8 cellular contexts compared by ENCODE assay signal in genomic region chr19:47256688-47257410, GRCh38. TPM values are rescaled to one million over a fixed set of nuclear protein-coding genes. Genes with fewer than 3 reads are reported as not detected.
DNase-seq lines count a peak whose midpoint lies in the region; ATAC-seq and TF ChIP-seq lines count a peak whose summit lies in the region.

No MANE protein-coding gene starts in this region.

- peak overlapping the region; percentile 75 to 99 for H3K27ac ChIP-seq in coronary artery

- H3K4me3 Mint-ChIP-seq in activated CD4-positive, alpha-beta T cell treated with anti-CD3 and anti-CD28 coated beads, Interleukin-2, amount 10 ng/mL, durations not matched to agents 7 days and 5 days = peak overlapping the region; percentile 91

- H3K27me3 ChIP-seq in BE2C = no peaks in the 10 kb centered on the region

- peaks cover 34% of the 10 kb centered on the region for H3K36me3 Mint-ChIP-seq in activated CD4-positive, alpha-beta T cell treated with anti-CD3 and anti-CD28 coated beads, Interleukin-2, amount 10 ng/mL, durations not matched to agents 7 days and 5 days (ENCODE audit: low read depth)

- peaks cover 37% of the 10 kb centered on the region for H3K4me1 Mint-ChIP-seq in activated CD4-positive, alpha-beta T cell treated with anti-CD3 and anti-CD28 coated beads, Interleukin-2, amount 10 ng/mL, durations not matched to agents 7 days and 5 days

- H3K27me3 Mint-ChIP-seq in activated CD4-positive, alpha-beta T cell treated with anti-CD3 and anti-CD28 coated beads, Interleukin-2, amount 10 ng/mL, durations not matched to agents 7 days and 5 days = no peaks in the 10 kb centered on the region

- CTCF ChIA-PET in activated CD4-positive, alpha-beta T cell treated with anti-CD3 and anti-CD28 coated beads, Interleukin-2, amount 10 ng/mL, durations not matched to agents 7 days and 5 days (lab: Charles Lee) = interaction anchor here (0.6 to 6.0 kb wide), 10 partner anchors 11 to 451 kb away, joined by 3 to 80 read pairs (median 4); partner anchors contain the start of gene DHX34

- peak; percentile 100 for DNase-seq in BE2C
- peak; percentile 99 for DNase-seq in NCI-H526 treated with DMSO at 0.1 percent for 48 hours (lab: John Stamatoyannopoulos, UW)
- peak; percentile 100 for DNase-seq in activated CD4-positive, alpha-beta T cell treated with anti-CD3 and anti-CD28 coated beads, Interleukin-2, amount 10 ng/mL, durations not matched to agents 7 days and 5 days
- DNase-seq in coronary artery (ENCODE audit: low spot score) = peak; percentile 100
- DNase-seq in left kidney (ENCODE audit: low read depth, low spot score) = peak; percentile 100
- DNase-seq in stimulated activated CD4-positive, alpha-beta T cell treated with anti-CD3 and anti-CD28 coated beads, Interleukin-1b, Interleukin-23, amount 100 ng/mL, for 4 hours (ENCODE audit: low read depth in 2 of 2) = peak; percentile 99 to 100

- H3K4me1 ChIP-seq in BE2C = peaks cover 6% of the 10 kb centered on the region

- H3K27ac Mint-ChIP-seq in activated CD4-positive, alpha-beta T cell treated with anti-CD3 and anti-CD28 coated beads, Interleukin-2, amount 10 ng/mL, durations not matched to agents 7 days and 5 days = peak overlapping the region; percentile 97

- H3K9me3 Mint-ChIP-seq in activated CD4-positive, alpha-beta T cell treated with anti-CD3 and anti-CD28 coated beads, Interleukin-2, amount 10 ng/mL, durations not matched to agents 7 days and 5 days = no peaks in the 10 kb centered on the region

- ATAC-seq in GM19372 (IDR thresholded peaks at IDR 0.05; ENCODE audit: low read depth, unreplicated experiment) = peak; percentile 71
- peak; percentile 70 for ATAC-seq in HG03520 (IDR thresholded peaks at IDR 0.05; ENCODE audit: unreplicated experiment)

- POLR2A ChIA-PET in activated CD4-positive, alpha-beta T cell treated with anti-CD3 and anti-CD28 coated beads, Interleukin-2, amount 10 ng/mL, durations not matched to agents 7 days and 5 days (lab: Charles Lee) = interaction anchor here (0.9 to 1.4 kb wide), 2 partner anchors 12 to 17 kb away, joined by 3 to 8 read pairs; no protein-coding TSS in a partner anchor

- peaks cover 5% of the 10 kb centered on the region for H3K36me3 ChIP-seq in BE2C

- H3K4me3 ChIP-seq in BE2C (ENCODE audit: low read depth, low read length) (peak overlapping the region; percentile 80), coronary artery (peak overlapping the region; percentile 83)

- no peaks in the 10 kb centered on the region for H3K9me3 ChIP-seq in BE2C

- TF ChIP-seq CTCF in BE2C (IDR thresholded peaks at IDR 0.05; ENCODE audit: low read depth, low read length) (no peak), coronary artery (IDR thresholded peaks at IDR 0.05) (no peak)

RNA-seq across cellular contexts. Expression of gene CCDC9, which starts 0.5 kb away (rescaled TPM):
- polyA plus RNA-seq in BE2C (2012; ENCODE audit: insufficient read depth, insufficient read length, low read depth) = 21.8 TPM
- 10 to 100 TPM; 20.4 to 24.1 TPM for total RNA-seq in activated CD4-positive, alpha-beta T cell treated with anti-CD3 and anti-CD28 coated beads, Interleukin-2, amount 10 ng/mL, durations not matched to agents 7 days and 5 days

RNA-seq across cellular contexts. Expression of gene INAFM1, which starts 17.8 kb away (rescaled TPM):
- polyA plus RNA-seq in BE2C (2012; ENCODE audit: insufficient read depth, insufficient read length, low read depth) = 19.8 TPM
- total RNA-seq in activated CD4-positive, alpha-beta T cell treated with anti-CD3 and anti-CD28 coated beads, Interleukin-2, amount 10 ng/mL, durations not matched to agents 7 days and 5 days = 10 to 100 TPM; 12.8 to 14.9 TPM

RNA-seq across cellular contexts. Expression of gene BBC3, which starts 25.9 kb away (rescaled TPM):
- 17.0 TPM for polyA plus RNA-seq in BE2C (2012; ENCODE audit: insufficient read depth, insufficient read length, low read depth)
- total RNA-seq in activated CD4-positive, alpha-beta T cell treated with anti-CD3 and anti-CD28 coated beads, Interleukin-2, amount 10 ng/mL, durations not matched to agents 7 days and 5 days = 10 to 100 TPM; 12.8 to 19.0 TPM

RNA-seq across cellular contexts. Expression of gene C5AR1, which starts 52.8 kb away (rescaled TPM):
- 1.1 TPM for polyA plus RNA-seq in BE2C (2012; ENCODE audit: insufficient read depth, insufficient read length, low read depth)
- 1 to 10 TPM; 1.0 to 1.2 TPM for total RNA-seq in activated CD4-positive, alpha-beta T cell treated with anti-CD3 and anti-CD28 coated beads, Interleukin-2, amount 10 ng/mL, durations not matched to agents 7 days and 5 days

Comparison
In these comparisons a context has a peak if more than half of its experiments do, and no peak if none do; other contexts are left out.
1. Peak in every context shown above with its lines: DNase-seq, ATAC-seq, H3K4me3 ChIP-seq and H3K27ac ChIP-seq.